7 cellular contexts compared by ENCODE assay signal in the genomic region with DNA sequence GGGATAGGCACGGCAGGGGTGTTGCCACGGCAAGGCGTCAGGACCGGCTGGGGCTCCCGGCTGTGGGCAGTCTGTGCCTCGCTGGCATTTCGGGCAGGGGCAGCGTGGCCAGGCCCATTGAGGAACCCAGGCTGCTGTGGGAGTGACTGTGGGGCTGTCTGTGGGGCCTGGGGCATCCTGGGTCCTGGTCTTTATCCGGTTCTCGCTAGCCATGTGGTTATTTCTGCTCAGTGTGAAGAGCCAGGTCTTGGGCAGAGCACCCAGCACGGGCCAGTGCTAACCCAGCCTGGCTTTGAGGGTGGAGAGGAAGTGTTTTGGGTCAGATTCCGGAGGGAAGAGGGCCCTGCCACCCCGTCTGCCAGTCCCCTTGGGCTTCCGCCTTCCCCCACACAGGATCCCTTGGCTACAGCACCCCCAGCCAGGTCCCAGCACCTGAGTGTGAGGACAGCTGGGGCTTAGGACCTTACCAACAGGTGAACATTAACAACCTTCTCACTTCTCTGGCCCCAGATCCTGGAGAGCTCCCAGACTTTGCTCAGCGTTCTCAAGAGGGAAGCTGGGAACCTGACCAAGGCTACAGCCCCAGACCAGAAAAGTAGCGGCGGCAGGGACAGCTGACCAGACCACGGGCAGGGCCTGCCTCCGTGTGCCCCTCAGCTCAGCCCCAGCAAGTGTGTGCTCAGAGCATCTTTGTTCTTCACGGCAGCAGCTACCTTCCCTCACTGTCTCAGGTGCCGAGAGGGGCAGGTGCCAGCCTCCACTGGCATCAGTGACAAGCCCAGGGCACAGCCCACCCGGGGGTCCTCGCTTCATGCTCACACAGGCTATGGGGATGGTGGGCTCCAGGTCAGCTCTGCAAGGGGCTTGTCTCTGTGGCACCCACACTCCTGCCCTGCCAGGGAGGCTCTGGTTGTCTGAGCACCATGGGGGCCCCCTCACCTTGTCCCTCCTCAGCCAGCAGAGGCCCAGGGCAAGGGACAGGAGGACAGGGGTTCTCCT. TPM values are rescaled to one million over a fixed set of nuclear protein-coding genes. Genes with fewer than 3 reads are reported as not detected.
DNase-seq lines count a peak whose midpoint lies in the region; ATAC-seq, FAIRE-seq and TF ChIP-seq lines count a peak whose summit lies in the region.

No MANE protein-coding gene starts in this region.

- no peaks in the 10 kb centered on the region; the same call in none of the 2 replicates for H3K36me3 Mint-ChIP-seq in HFFc6 (ENCODE audit: low read depth)
- peaks cover 11% of the 10 kb centered on the region for H3K36me3 Mint-ChIP-seq in activated CD4-positive, alpha-beta memory T cell treated with anti-CD3 and anti-CD28 coated beads for 36 hours
- H3K36me3 Mint-ChIP-seq in stimulated activated memory B cell treated with anti-CD40 and anti-IgM and Interleukin-4, amounts not matched to agents 10 μg/mL and 1 μg/mL and 100 μg/mL, for 72 hours: peaks cover 14% of the 10 kb centered on the region

- CTCF ChIA-PET in activated CD4-positive, alpha-beta memory T cell treated with anti-CD3 and anti-CD28 coated beads for 36 hours (lab: Charles Lee): interaction anchor here (0.8 to 3.4 kb wide), 21 partner anchors 9 to 155 kb away, joined by 3 to 14 read pairs (median 4); partner anchors contain the start of genes CYSRT1, DPP7, NDOR1 and NELFB

- peak overlapping the region; percentile 97 for H3K4me3 Mint-ChIP-seq in HFFc6
- H3K4me3 Mint-ChIP-seq in activated CD4-positive, alpha-beta memory T cell treated with anti-CD3 and anti-CD28 coated beads for 36 hours: peak overlapping the region; percentile 97
- H3K4me3 Mint-ChIP-seq in stimulated activated memory B cell treated with anti-CD40 and anti-IgM and Interleukin-4, amounts not matched to agents 10 μg/mL and 1 μg/mL and 100 μg/mL, for 72 hours: peak overlapping the region; percentile 95

- peaks cover 10% of the 10 kb centered on the region for H3K4me1 ChIP-seq in iPS-15b (ENCODE audit: control insufficient read depth, insufficient read depth, low read length)

- POLR2A ChIA-PET in activated CD4-positive, alpha-beta memory T cell treated with anti-CD3 and anti-CD28 coated beads for 36 hours (lab: Charles Lee): interaction anchor here (0.5 to 2.9 kb wide), 16 partner anchors 8 to 383 kb away, joined by 3 to 18 read pairs (median 4); partner anchors contain the start of genes NDOR1, TMEM203, TPRN and TUBB4B

- no peaks in the 10 kb centered on the region for H3K9me3 Mint-ChIP-seq in HFFc6
- no peaks in the 10 kb centered on the region for H3K9me3 Mint-ChIP-seq in activated CD4-positive, alpha-beta memory T cell treated with anti-CD3 and anti-CD28 coated beads for 36 hours
- no peaks in the 10 kb centered on the region for H3K9me3 Mint-ChIP-seq in stimulated activated memory B cell treated with anti-CD40 and anti-IgM and Interleukin-4, amounts not matched to agents 10 μg/mL and 1 μg/mL and 100 μg/mL, for 72 hours

- peaks cover 23% of the 10 kb centered on the region for H3K36me3 ChIP-seq in iPS-15b (ENCODE audit: control insufficient read depth, insufficient read depth, low read length)

- H3K27ac Mint-ChIP-seq in HFFc6: peak overlapping the region; percentile 94
- H3K27ac Mint-ChIP-seq in activated CD4-positive, alpha-beta memory T cell treated with anti-CD3 and anti-CD28 coated beads for 36 hours: peak overlapping the region; percentile 93
- H3K27ac Mint-ChIP-seq in stimulated activated memory B cell treated with anti-CD40 and anti-IgM and Interleukin-4, amounts not matched to agents 10 μg/mL and 1 μg/mL and 100 μg/mL, for 72 hours: peak overlapping the region; percentile 87

- H3K4me1 Mint-ChIP-seq in HFFc6 (ENCODE audit: low read depth): peaks cover 32% of the 10 kb centered on the region
- H3K4me1 Mint-ChIP-seq in activated CD4-positive, alpha-beta memory T cell treated with anti-CD3 and anti-CD28 coated beads for 36 hours (ENCODE audit: low read depth): peaks cover 38% of the 10 kb centered on the region
- H3K4me1 Mint-ChIP-seq in stimulated activated memory B cell treated with anti-CD40 and anti-IgM and Interleukin-4, amounts not matched to agents 10 μg/mL and 1 μg/mL and 100 μg/mL, for 72 hours: peaks cover 48% of the 10 kb centered on the region

- DNase-seq in HFFc6 (no peak), head of caudate nucleus (no peak), HTR-8/SVneo (ENCODE audit: insufficient read length, low spot score) (no peak), NOMO-1 treated with DMSO at 0.1 percent for 48 hours (lab: John Stamatoyannopoulos, UW; ENCODE audit: unreplicated experiment) (no peak)
- DNase-seq in activated CD4-positive, alpha-beta memory T cell treated with anti-CD3 and anti-CD28 coated beads for 36 hours: no peak

- intact Hi-C loops in activated CD4-positive, alpha-beta memory T cell treated with anti-CD3 and anti-CD28 coated beads for 36 hours (cut with micrococcal nuclease): loop anchor here (1.0 kb wide), 1 partner anchor 60 kb away; no protein-coding TSS in a partner anchor
- intact Hi-C loops in head of caudate nucleus (cut with DNase I): loop anchor here (5.0 to 10.0 kb wide), 2 partner anchors 38 to 65 kb away; partner anchors contain the start of genes CYSRT1 and RNF224

- peaks cover 1% of the 10 kb centered on the region for H3K27me3 Mint-ChIP-seq in HFFc6 (ENCODE audit: insufficient read depth)
- no peaks in the 10 kb centered on the region for H3K27me3 Mint-ChIP-seq in activated CD4-positive, alpha-beta memory T cell treated with anti-CD3 and anti-CD28 coated beads for 36 hours
- H3K27me3 Mint-ChIP-seq in stimulated activated memory B cell treated with anti-CD40 and anti-IgM and Interleukin-4, amounts not matched to agents 10 μg/mL and 1 μg/mL and 100 μg/mL, for 72 hours: no peaks in the 10 kb centered on the region

- H3K9me3 ChIP-seq in iPS-15b (ENCODE audit: control insufficient read depth, insufficient read depth, low read length): no peaks in the 10 kb centered on the region

- no peaks in the 10 kb centered on the region for H3K27me3 ChIP-seq in iPS-15b (ENCODE audit: control insufficient read depth, insufficient read depth, low read length)

- no peak for FAIRE-seq in HTR-8/SVneo (lab: Jason Lieb, UNC)

- no peak for ATAC-seq in stimulated activated memory B cell treated with anti-CD40 and anti-IgM and Interleukin-4, amounts not matched to agents 10 μg/mL and 1 μg/mL and 100 μg/mL, for 72 hours

- TF ChIP-seq CTCF in HFFc6 (IDR thresholded peaks at IDR 0.05): no peak; the same call in 1 of the 2 replicates

- peak overlapping the region; percentile 81 for H3K9ac ChIP-seq in iPS-15b (ENCODE audit: low read depth, low read length)

- H3K4me3 ChIP-seq in iPS-15b (ENCODE audit: low read depth, low read length): peak overlapping the region; percentile 97

RNA-seq across cellular contexts. Expression of gene SSNA1, which starts 1.1 kb away (rescaled TPM):
- total RNA-seq in HFFc6 (2021; fragmentation: NEBNext Ultra II Directional; extraction: Animal tissue kit (Norgen Biotek cat#: 25700)): 10 to 100 TPM; 76.7 to 82.8 (median 82.1) TPM
- total RNA-seq in activated CD4-positive, alpha-beta memory T cell treated with anti-CD3 and anti-CD28 coated beads for 36 hours: 10 to 100 TPM; 58.9 to 62.1 TPM

RNA-seq across cellular contexts. Expression of gene ANAPC2, which starts 1.2 kb away (rescaled TPM):
- total RNA-seq in HFFc6 (2021; fragmentation: NEBNext Ultra II Directional; extraction: Animal tissue kit (Norgen Biotek cat#: 25700)): 10 to 100 TPM; 34.8 to 41.5 (median 37.4) TPM
- 10 to 100 TPM; 36.3 to 36.9 TPM for total RNA-seq in activated CD4-positive, alpha-beta memory T cell treated with anti-CD3 and anti-CD28 coated beads for 36 hours

RNA-seq across cellular contexts. Expression of gene TPRN, which starts 10.9 kb away (rescaled TPM):
- total RNA-seq in HFFc6 (2021; fragmentation: NEBNext Ultra II Directional; extraction: Animal tissue kit (Norgen Biotek cat#: 25700)): 10 to 100 TPM in 4 of 6 experiments, 1 to 10 TPM in 2; 9.9 to 18.1 (median 13.3) TPM
- total RNA-seq in activated CD4-positive, alpha-beta memory T cell treated with anti-CD3 and anti-CD28 coated beads for 36 hours: 1 to 10 TPM; 6.1 to 6.7 TPM

RNA-seq across cellular contexts. Expression of gene TMEM203, which starts 15.9 kb away (rescaled TPM):
- 10 to 100 TPM; 38.7 to 47.4 (median 40.1) TPM for total RNA-seq in HFFc6 (2021; fragmentation: NEBNext Ultra II Directional; extraction: Animal tissue kit (Norgen Biotek cat#: 25700))
- total RNA-seq in activated CD4-positive, alpha-beta memory T cell treated with anti-CD3 and anti-CD28 coated beads for 36 hours: 10 to 100 TPM; 30.0 to 31.1 TPM

RNA-seq across cellular contexts. Expression of gene NDOR1, which starts 15.9 kb away (rescaled TPM):
- total RNA-seq in HFFc6 (2021; fragmentation: NEBNext Ultra II Directional; extraction: Animal tissue kit (Norgen Biotek cat#: 25700)): 10 to 100 TPM; 13.1 to 17.3 (median 16.6) TPM
- total RNA-seq in activated CD4-positive, alpha-beta memory T cell treated with anti-CD3 and anti-CD28 coated beads for 36 hours: 10 to 100 TPM; 29.4 to 31.3 TPM
